Comparison of ENCODE assay signal across 1 cellular context in genomic region chr21:34554670-34555069, GRCh38. TPM values are rescaled to one million over a fixed set of nuclear protein-coding genes. Genes with fewer than 3 reads are reported as not detected.
"Had no signal": no experiment of that assay in that cellular context is flagged by ENCODE, and none has a peak within 500 bp of the region (broad histone marks: within the 10 kb centered on the region; RNA-seq: fewer than 3 reads in every experiment).

No MANE protein-coding gene starts in this region.

RNA-seq across cellular contexts. Expression of gene KCNE1, which starts 42.7 kb away (rescaled TPM):
- total RNA-seq: activated CD4-positive, alpha-beta T cell treated with anti-CD3 and anti-CD28 coated beads, Interleukin-2, amount 10 ng/mL, durations not matched to agents 24 days and 14 days had no signal
